ENCODE assay signal across 8 cellular contexts in genomic region chr1:155245163-155245524, GRCh38. TPM values are rescaled to one million over a fixed set of nuclear protein-coding genes. Genes with fewer than 3 reads are reported as not detected.
DNase-seq lines count a peak whose midpoint lies in the region; FAIRE-seq and TF ChIP-seq lines count a peak whose summit lies in the region.

No MANE protein-coding gene starts in this region.

- DNase-seq in Calu3 (no peak), endothelial cell of umbilical vein (ENCODE audit: low read depth, low spot score) (no peak), ovary (no peak), NCI-H226 (no peak), mucosa of gallbladder (ENCODE audit: low spot score) (no peak), SIG-M5 (lab: John Stamatoyannopoulos, UW) (no peak), NCI-H345 (lab: John Stamatoyannopoulos, UW) (no peak)

- peak overlapping the region; percentile 69 for H3K4me3 Mint-ChIP-seq in Calu3 (ENCODE audit: low read depth, unreplicated experiment)

- no peak for TF ChIP-seq CTCF in Calu3 (IDR thresholded peaks at IDR 0.05; ENCODE audit: unreplicated experiment)
- no peak for TF ChIP-seq CTCF in OCI-LY1 (IDR thresholded peaks at IDR 0.05; ENCODE audit: low read length)
- TF ChIP-seq CTCF in endothelial cell of umbilical vein (IDR thresholded peaks at IDR 0.05; ENCODE audit: extremely low read depth in 1 of 2, insufficient read depth in 1 of 2, low read depth in 1 of 2, low read length in 2 of 2), result no peak
- no peak for TF ChIP-seq CTCF in ovary (IDR thresholded peaks at IDR 0.05)

- CTCF ChIA-PET in Calu3 (lab: Charles Lee) (interaction anchor here (1.3 kb wide), 1 partner anchor 72 kb away, joined by 4 read pairs; the partner anchor contains the start of gene KRTCAP2), endothelial cell of umbilical vein (lab: Charles Lee) (interaction anchor here (2.1 kb wide), 1 partner anchor 38 kb away, joined by 17 read pairs; no protein-coding TSS in a partner anchor)

- H2AFZ ChIP-seq in OCI-LY1 (ENCODE audit: low read length), result no peak overlapping the region
- H2AFZ ChIP-seq in endothelial cell of umbilical vein (ENCODE audit: low read depth, low read length), result peak overlapping the region; percentile 77

- POLR2A ChIA-PET in endothelial cell of umbilical vein (lab: Charles Lee), result no interaction called here

- H3K4me2 ChIP-seq in OCI-LY1 (ENCODE audit: low read length), result peak overlapping the region; percentile 79
- peak overlapping the region; percentile 41 for H3K4me2 ChIP-seq in endothelial cell of umbilical vein (ENCODE audit: insufficient read depth, low read length)

- no peak overlapping the region for H3K27ac Mint-ChIP-seq in Calu3 (ENCODE audit: unreplicated experiment)

- no peak for TF ChIP-seq POLR2A in endothelial cell of umbilical vein (IDR thresholded peaks at IDR 0.05; ENCODE audit: low read depth, low read length)
- TF ChIP-seq POLR2A in ovary (IDR thresholded peaks at IDR 0.05), result no peak

- no peaks in the 10 kb centered on the region for H4K20me1 ChIP-seq in OCI-LY1 (ENCODE audit: insufficient read depth, low read length)
- no peaks in the 10 kb centered on the region for H4K20me1 ChIP-seq in endothelial cell of umbilical vein (replicated peaks; ENCODE audit: control insufficient read depth, extremely low read depth, insufficient read depth, low read length)

- no peaks in the 10 kb centered on the region for H3K9me3 Mint-ChIP-seq in Calu3 (ENCODE audit: low read depth, unreplicated experiment)

- intact Hi-C loops in Calu3 (cut with micrococcal nuclease; ENCODE audit: unreplicated experiment), result no loop called here
- intact Hi-C loops in endothelial cell of umbilical vein (cut with micrococcal nuclease), result no loop called here
- intact Hi-C loops in ovary (cut with DNase I), result no loop called here

- H3K79me2 ChIP-seq in OCI-LY1 (ENCODE audit: insufficient read depth, low read length) (no peaks in the 10 kb centered on the region), endothelial cell of umbilical vein (ENCODE audit: control insufficient read depth, insufficient read depth, low read length) (peaks cover 7% of the 10 kb centered on the region)

- H3K9me3 ChIP-seq in OCI-LY1 (ENCODE audit: low read length) (no peaks in the 10 kb centered on the region), endothelial cell of umbilical vein (replicated peaks; ENCODE audit: control insufficient read depth, insufficient read depth, low read length) (no peaks in the 10 kb centered on the region), ovary (no peaks in the 10 kb centered on the region)

- no peaks in the 10 kb centered on the region for H3K27me3 Mint-ChIP-seq in Calu3 (ENCODE audit: unreplicated experiment)

- H3K36me3 ChIP-seq in OCI-LY1 (ENCODE audit: insufficient read depth, low read length), result no peaks in the 10 kb centered on the region
- H3K36me3 ChIP-seq in endothelial cell of umbilical vein (ENCODE audit: control insufficient read depth in 2 of 2, extremely low read depth in 1 of 2, insufficient read depth in 2 of 2, low read length in 2 of 2), result peaks cover 3 to 14% of the 10 kb centered on the region in 2 experiments
- H3K36me3 ChIP-seq in ovary, result no peaks in the 10 kb centered on the region

- peaks cover 6% of the 10 kb centered on the region; the same call in 1 of the 2 replicates for H3F3A ChIP-seq in OCI-LY1 (ENCODE audit: insufficient read depth, low read length)

- no peaks in the 10 kb centered on the region for H3K9me1 ChIP-seq in endothelial cell of umbilical vein (replicated peaks; ENCODE audit: control insufficient read depth, extremely low read depth, insufficient read depth, low read length)

- WGBS in ovary, 3 donors, result 52 to 59% (median 54%) methylated on average over 8 of the region's 8 CpGs

- H3K27ac ChIP-seq in OCI-LY1 (ENCODE audit: low read depth, low read length, poor library complexity, severe bottlenecking) (peak overlapping the region; percentile 80), endothelial cell of umbilical vein (ENCODE audit: insufficient read depth, low read depth, low read length) (peak overlapping the region; percentile 41), ovary (peak overlapping the region in 1 of 2 donors; percentile 60)

- peak overlapping the region; percentile 75 for H3K4me3 ChIP-seq in OCI-LY1 (ENCODE audit: low read depth, low read length, poor library complexity, severe bottlenecking)
- H3K4me3 ChIP-seq in endothelial cell of umbilical vein (replicated peaks in 1 of 3; ENCODE audit: insufficient read depth in 1 of 3, low read depth in 1 of 3, low read length in 3 of 3), result peak overlapping the region in 2 of 3 experiments; percentile 25 to 34
- H3K4me3 ChIP-seq in ovary, result peak overlapping the region; percentile 52

- H3K9me2 ChIP-seq in OCI-LY1 (ENCODE audit: low read depth, low read length), result no peaks in the 10 kb centered on the region

- no TSS peak for BruUV-seq in Calu3 (replicated peaks; lab: Mats Ljungman, UMichigan)
- BruUV-seq in endothelial cell of umbilical vein (replicated peaks; lab: Mats Ljungman, UMichigan), result TSS peak; percentile 86

- H3K27me3 ChIP-seq in OCI-LY1 (ENCODE audit: insufficient read depth, low read length), result no peaks in the 10 kb centered on the region
- no peaks in the 10 kb centered on the region for H3K27me3 ChIP-seq in endothelial cell of umbilical vein (ENCODE audit: control insufficient read depth in 2 of 2, insufficient read depth in 2 of 2, low read length in 2 of 2)
- no peaks in the 10 kb centered on the region for H3K27me3 ChIP-seq in ovary

- FAIRE-seq in endothelial cell of umbilical vein (lab: Jason Lieb, UNC), result no peak

- H3K36me3 Mint-ChIP-seq in Calu3 (ENCODE audit: insufficient read depth, unreplicated experiment), result peaks cover 25% of the 10 kb centered on the region

- dilution Hi-C loops in endothelial cell of umbilical vein (cut with MboI; ENCODE audit: extremely low pct_ligation_motif_present, low sequenced_read_pairs), result no loop called here

- TF ChIP-seq EP300 in ovary (IDR thresholded peaks at IDR 0.05), result no peak

- H3K9ac ChIP-seq in OCI-LY1 (ENCODE audit: low read length) (peak overlapping the region; percentile 76), endothelial cell of umbilical vein (replicated peaks; ENCODE audit: extremely low read depth, insufficient read depth, low read length) (peak overlapping the region; percentile 48)

- H3K4me1 ChIP-seq in OCI-LY1 (ENCODE audit: insufficient read depth, low read length, severe bottlenecking) (peaks cover 61% of the 10 kb centered on the region), endothelial cell of umbilical vein (ENCODE audit: control insufficient read depth, extremely low read depth, insufficient read depth, low read length) (peaks cover 16% of the 10 kb centered on the region), ovary (ENCODE audit: insufficient read depth) (peaks cover 2% of the 10 kb centered on the region)

- peaks cover 20% of the 10 kb centered on the region for H3K4me1 Mint-ChIP-seq in Calu3 (ENCODE audit: low read depth, unreplicated experiment)

RNA-seq across cellular contexts. Expression of gene ENTREP3, which starts 10.1 kb away (rescaled TPM):
- total RNA-seq in Calu3 (2022), result 25.2 and 25.9 TPM in 2 replicates
- 61.8 and 62.7 TPM in 2 replicates for total RNA-seq in endothelial cell of umbilical vein
- polyA plus RNA-seq in endothelial cell of umbilical vein, result 26.6 and 27.4 TPM in 2 replicates
- polyA plus RNA-seq in endothelial cell of umbilical vein (2011; cell fraction: cytosol; rRNA removed), result 20.3 and 26.1 TPM in 2 replicates
- 23.2 and 24.1 TPM in 2 replicates for polyA plus RNA-seq in endothelial cell of umbilical vein (2011; cell fraction: nucleus; rRNA removed)
- polyA plus RNA-seq in endothelial cell of umbilical vein (2012), result 36.0 and 43.1 TPM in 2 replicates
- polyA minus RNA-seq in endothelial cell of umbilical vein, result 12.0 and 12.6 TPM in 2 replicates
- polyA minus RNA-seq in endothelial cell of umbilical vein (2011; cell fraction: cytosol; rRNA and poly(A)+ RNA removed), result 15.0 TPM
- polyA minus RNA-seq in endothelial cell of umbilical vein (2011; cell fraction: nucleus; rRNA and poly(A)+ RNA removed), result 7.2 and 7.4 TPM in 2 replicates
- 10 to 100 TPM; 10.8 to 22.4 (median 20.2) TPM for total RNA-seq in ovary
- 10 to 100 TPM in 1 of 2 donors, 1 to 10 TPM in 1; 9.3 to 11.8 TPM for polyA plus RNA-seq in ovary
- total RNA-seq in mucosa of gallbladder, result 49.0 TPM

RNA-seq across cellular contexts. Expression of gene SCAMP3, which starts 17.0 kb away (rescaled TPM):
- 85.1 and 104 TPM in 2 replicates for total RNA-seq in Calu3 (2022)
- 80.1 and 80.8 TPM in 2 replicates for total RNA-seq in endothelial cell of umbilical vein
- polyA plus RNA-seq in endothelial cell of umbilical vein, result 306 and 342 TPM in 2 replicates
- 157 and 171 TPM in 2 replicates for polyA plus RNA-seq in endothelial cell of umbilical vein (2011; cell fraction: cytosol; rRNA removed)
- 76.5 and 78.5 TPM in 2 replicates for polyA plus RNA-seq in endothelial cell of umbilical vein (2011; cell fraction: nucleus; rRNA removed)
- 76.7 and 82.9 TPM in 2 replicates for polyA plus RNA-seq in endothelial cell of umbilical vein (2012)
- polyA minus RNA-seq in endothelial cell of umbilical vein, result 125 and 131 TPM in 2 replicates
- 87.9 TPM for polyA minus RNA-seq in endothelial cell of umbilical vein (2011; cell fraction: cytosol; rRNA and poly(A)+ RNA removed)
- polyA minus RNA-seq in endothelial cell of umbilical vein (2011; cell fraction: nucleus; rRNA and poly(A)+ RNA removed), result 22.5 and 23.7 TPM in 2 replicates
- total RNA-seq in ovary, result 10 to 100 TPM; 27.1 to 63.0 (median 40.7) TPM
- 10 to 100 TPM; 40.9 to 46.6 TPM for polyA plus RNA-seq in ovary
- total RNA-seq in mucosa of gallbladder, result 68.6 TPM

RNA-seq across cellular contexts. Expression of gene CLK2, which starts 28.2 kb away (rescaled TPM):
- total RNA-seq in Calu3 (2022) (78.5 and 79.4 TPM in 2 replicates), endothelial cell of umbilical vein (61.7 and 69.1 TPM in 2 replicates), ovary (10 to 100 TPM; 37.9 to 60.9 (median 50.1) TPM), mucosa of gallbladder (73.7 TPM)
- polyA plus RNA-seq in endothelial cell of umbilical vein (80.9 and 84.8 TPM in 2 replicates), ovary (10 to 100 TPM; 46.4 to 51.3 TPM)
- polyA plus RNA-seq in endothelial cell of umbilical vein (2011; cell fraction: cytosol; rRNA removed), result 24.4 and 27.0 TPM in 2 replicates
- polyA plus RNA-seq in endothelial cell of umbilical vein (2011; cell fraction: nucleus; rRNA removed), result 560 and 582 TPM in 2 replicates
- polyA plus RNA-seq in endothelial cell of umbilical vein (2012), result 32.4 and 34.0 TPM in 2 replicates
- 83.6 and 98.2 TPM in 2 replicates for polyA minus RNA-seq in endothelial cell of umbilical vein
- polyA minus RNA-seq in endothelial cell of umbilical vein (2011; cell fraction: cytosol; rRNA and poly(A)+ RNA removed), result 24.1 TPM
- 100 and 109 TPM in 2 replicates for polyA minus RNA-seq in endothelial cell of umbilical vein (2011; cell fraction: nucleus; rRNA and poly(A)+ RNA removed)

RNA-seq across cellular contexts. Expression of gene HCN3, which starts 32.1 kb away (rescaled TPM):
- total RNA-seq in Calu3 (2022) (11.8 and 19.6 TPM in 2 replicates), endothelial cell of umbilical vein (1.8 and 3.3 TPM in 2 replicates), ovary (1 to 10 TPM in 6 of 7 donors, under 1 TPM in 1; 0.69 to 7.1 (median 4.4) TPM), mucosa of gallbladder (8.7 TPM)
- polyA plus RNA-seq in endothelial cell of umbilical vein (4.1 and 4.6 TPM in 2 replicates), ovary (1 to 10 TPM; 2.5 to 2.9 TPM)
- 1.3 and 2.7 TPM in 2 replicates for polyA plus RNA-seq in endothelial cell of umbilical vein (2011; cell fraction: cytosol; rRNA removed)
- 19.7 and 30.1 TPM in 2 replicates for polyA plus RNA-seq in endothelial cell of umbilical vein (2011; cell fraction: nucleus; rRNA removed)
- 1.5 and 1.6 TPM in 2 replicates for polyA plus RNA-seq in endothelial cell of umbilical vein (2012)
- 2.8 and 4.9 TPM in 2 replicates for polyA minus RNA-seq in endothelial cell of umbilical vein
- polyA minus RNA-seq in endothelial cell of umbilical vein (2011; cell fraction: cytosol; rRNA and poly(A)+ RNA removed), result 4.5 TPM
- 3.3 and 3.5 TPM in 2 replicates for polyA minus RNA-seq in endothelial cell of umbilical vein (2011; cell fraction: nucleus; rRNA and poly(A)+ RNA removed)

RNA-seq across cellular contexts. Expression of gene MTX1, which starts 36.6 kb away (rescaled TPM):
- total RNA-seq in Calu3 (2022) (58.9 and 60.0 TPM in 2 replicates), endothelial cell of umbilical vein (49.1 and 53.0 TPM in 2 replicates), ovary (10 to 100 TPM; 18.5 to 33.4 (median 27.7) TPM), mucosa of gallbladder (31.3 TPM)
- polyA plus RNA-seq in endothelial cell of umbilical vein (109 and 137 TPM in 2 replicates), ovary (10 to 100 TPM; 15.6 to 35.4 TPM)
- 83.3 and 90.2 TPM in 2 replicates for polyA plus RNA-seq in endothelial cell of umbilical vein (2011; cell fraction: cytosol; rRNA removed)
- 45.5 and 50.8 TPM in 2 replicates for polyA plus RNA-seq in endothelial cell of umbilical vein (2011; cell fraction: nucleus; rRNA removed)
- 56.9 and 61.7 TPM in 2 replicates for polyA plus RNA-seq in endothelial cell of umbilical vein (2012)
- polyA minus RNA-seq in endothelial cell of umbilical vein, result 44.4 and 56.0 TPM in 2 replicates
- polyA minus RNA-seq in endothelial cell of umbilical vein (2011; cell fraction: cytosol; rRNA and poly(A)+ RNA removed), result 63.1 TPM
- polyA minus RNA-seq in endothelial cell of umbilical vein (2011; cell fraction: nucleus; rRNA and poly(A)+ RNA removed), result 14.8 and 20.2 TPM in 2 replicates
